20 cellular contexts compared by ENCODE assay signal in the genomic region with DNA sequence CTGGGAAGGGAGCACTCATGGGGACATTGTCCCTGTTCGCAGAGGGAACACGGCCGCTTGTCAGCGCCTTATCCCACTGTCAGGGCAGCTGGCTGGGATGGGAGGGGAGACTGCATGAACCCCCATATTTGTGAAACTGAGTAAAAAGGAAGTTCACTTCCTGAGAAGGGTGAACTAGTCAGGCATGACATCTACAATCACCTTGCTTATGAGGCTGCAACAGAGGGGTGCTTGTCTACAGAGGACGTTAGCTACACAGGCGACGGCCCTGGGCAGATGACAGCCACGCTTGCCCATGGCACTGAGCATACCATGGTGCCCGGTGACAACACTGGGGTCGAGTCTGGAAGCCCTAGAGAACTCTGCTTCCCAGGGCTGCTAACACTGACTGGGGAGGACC. TPM values are rescaled to one million over a fixed set of nuclear protein-coding genes. Genes with fewer than 3 reads are reported as not detected.
DNase-seq lines count a peak whose midpoint lies in the region; ATAC-seq, FAIRE-seq and TF ChIP-seq lines count a peak whose summit lies in the region.
"Had no signal": no experiment of that assay in that cellular context is flagged by ENCODE, and none has a peak within 500 bp of the region (broad histone marks: within the 10 kb centered on the region; RNA-seq: fewer than 3 reads in every experiment).

No MANE protein-coding gene starts in this region.

- no peaks in the 10 kb centered on the region for H3K27me3 ChIP-seq in HepG2 (ENCODE audit: control insufficient read depth in 1 of 2, insufficient read depth in 2 of 2, low read length in 2 of 2)
- no peaks in the 10 kb centered on the region for H3K27me3 ChIP-seq in right lobe of liver

- TF ChIP-seq CTCF in HepG2 (CRISPR knock-in tag; IDR thresholded peaks at IDR 0.05) (no peak), right lobe of liver (IDR thresholded peaks at IDR 0.05) (no peak)

- intact Hi-C loops in HepG2 (cut with micrococcal nuclease; ENCODE audit: unreplicated experiment), result no loop called here
- intact Hi-C loops in right lobe of liver (cut with DNase I), result no loop called here

- no peak overlapping the region for H3K27ac Mint-ChIP-seq in T-helper 17 cell
- H3K27ac Mint-ChIP-seq in stimulated activated naive B cell treated with anti-CD40 and anti-IgM and Interleukin-4, amounts not matched to agents 10 μg/mL and 1 μg/mL and 100 μg/mL, for 72 hours, result no peak overlapping the region

- peaks cover 32% of the 10 kb centered on the region for H3K4me1 Mint-ChIP-seq in T-helper 17 cell
- peaks cover 27 to 41% of the 10 kb centered on the region in 2 donors for H3K4me1 Mint-ChIP-seq in stimulated activated naive B cell treated with anti-CD40 and anti-IgM and Interleukin-4, amounts not matched to agents 10 μg/mL and 1 μg/mL and 100 μg/mL, for 72 hours

- H3K79me2 ChIP-seq in HepG2 (ENCODE audit: insufficient read depth, low read length), result no peaks in the 10 kb centered on the region
- H3K79me2 ChIP-seq: parathyroid adenoma had no signal

- no peak overlapping the region for H3K4me3 Mint-ChIP-seq in T-helper 17 cell
- H3K4me3 Mint-ChIP-seq in stimulated activated naive B cell treated with anti-CD40 and anti-IgM and Interleukin-4, amounts not matched to agents 10 μg/mL and 1 μg/mL and 100 μg/mL, for 72 hours, result no peak overlapping the region

- FAIRE-seq in HepG2 (lab: Jason Lieb, UNC), result no peak
- FAIRE-seq in frontal cortex (lab: Jason Lieb, UNC), result no peak
- FAIRE-seq: RCC 7860 had no signal

- H3K9me3 Mint-ChIP-seq in stimulated activated naive B cell treated with anti-CD40 and anti-IgM and Interleukin-4, amounts not matched to agents 10 μg/mL and 1 μg/mL and 100 μg/mL, for 72 hours, result peaks cover 4 to 7% of the 10 kb centered on the region in 2 donors

- H3K36me3 Mint-ChIP-seq in T-helper 17 cell (ENCODE audit: low read depth), result no peaks in the 10 kb centered on the region
- H3K36me3 Mint-ChIP-seq in stimulated activated naive B cell treated with anti-CD40 and anti-IgM and Interleukin-4, amounts not matched to agents 10 μg/mL and 1 μg/mL and 100 μg/mL, for 72 hours, result peaks cover 6 to 7% of the 10 kb centered on the region in 2 donors

- H3K27me3 Mint-ChIP-seq in T-helper 17 cell, result no peaks in the 10 kb centered on the region
- H3K27me3 Mint-ChIP-seq in stimulated activated naive B cell treated with anti-CD40 and anti-IgM and Interleukin-4, amounts not matched to agents 10 μg/mL and 1 μg/mL and 100 μg/mL, for 72 hours, result no peaks in the 10 kb centered on the region

- H3K9me3 ChIP-seq in HepG2 (ENCODE audit: low read length) (no peaks in the 10 kb centered on the region), right lobe of liver (no peaks in the 10 kb centered on the region), T-helper 17 cell (ENCODE audit: control insufficient read depth, low read length, poor library complexity, severe bottlenecking) (no peaks in the 10 kb centered on the region)
- H3K9me3 ChIP-seq: gastroesophageal sphincter, left ventricle myocardium inferior had no signal

- TF ChIP-seq EP300 in HepG2 (IDR thresholded peaks at IDR 0.05; ENCODE audit: low read depth in 2 of 2, low read length in 2 of 2) (no peak), HepG2 (CRISPR knock-in tag; IDR thresholded peaks at IDR 0.05; ENCODE audit: borderline replicate concordance) (no peak)

- no peak for DNase-seq in HepG2 (ENCODE audit: low spot score)
- DNase-seq in right lobe of liver, result no peak
- no peak for DNase-seq in T-helper 17 cell
- DNase-seq in stimulated activated naive B cell treated with anti-CD40 and anti-IgM and Interleukin-4, amounts not matched to agents 10 μg/mL and 1 μg/mL and 100 μg/mL, for 72 hours, result no peak
- DNase-seq in activated CD8-positive, alpha-beta memory T cell treated with anti-CD3 and anti-CD28 coated beads, Interleukin-2, amount 50 U/mL, for 4 hours, result no peak
- no peak for DNase-seq in DMS153 (lab: John Stamatoyannopoulos, UW)
- no peak for DNase-seq in frontal cortex (ENCODE audit: low spot score in 2 of 2)
- DNase-seq: ACHN; COR-L47; erythroblast; left ventricle myocardium inferior; NCI-H1105 treated with DMSO at 0.1 percent for 48 hours; NCI-H748 treated with DMSO at 0.1 percent for 48 hours; stimulated activated CD4-positive, alpha-beta T cell treated with anti-CD3 and anti-CD28 coated beads, Interleukin-2, amount 100 ng/mL, for 48 hours; substantia nigra had no signal

- ATAC-seq in HepG2 (no peak), right lobe of liver (no peak), HG02852 (IDR thresholded peaks at IDR 0.05; ENCODE audit: unreplicated experiment) (peak; percentile 66), T-helper 17 cell (peak; percentile 55)
- ATAC-seq in stimulated activated naive B cell treated with anti-CD40 and anti-IgM and Interleukin-4, amounts not matched to agents 10 μg/mL and 1 μg/mL and 100 μg/mL, for 72 hours (replicated peaks), result peak; percentile 88 to 90
- ATAC-seq: gastroesophageal sphincter had no signal

- TF ChIP-seq POLR2A in HepG2 (IDR thresholded peaks at IDR 0.05; ENCODE audit: insufficient read depth in 1 of 2, low read depth in 2 of 2, low read length in 2 of 2), result no peak
- TF ChIP-seq POLR2A in right lobe of liver (IDR thresholded peaks at IDR 0.05), result no peak

- CTCF ChIA-PET in HepG2 (lab: Yijun Ruan, JAX; ENCODE audit: low intra/inter-chr PET ratio, low total read pairs), result no interaction called here

- in situ Hi-C loops in HepG2 (cut with HindIII; ENCODE audit: extremely low pct_ligation_motif_present, low pct_unique_long_range_greater_than_20kb), result no loop called here

- no peaks in the 10 kb centered on the region for H4K20me1 ChIP-seq in HepG2 (ENCODE audit: insufficient read depth, low read length)

- POLR2A ChIA-PET in HepG2 (lab: Yijun Ruan, JAX), result interaction anchor here (0.6 to 2.5 kb wide), 2 partner anchors 8 to 46 kb away, joined by 3 to 8 read pairs; a partner anchor contains a TSS

- H3K9ac ChIP-seq in HepG2 (ENCODE audit: insufficient read depth, low read depth, low read length), result no peak overlapping the region
- H3K9ac ChIP-seq: parathyroid adenoma had no signal

- H3K27ac ChIP-seq in HepG2 (ENCODE audit: extremely low read length, insufficient read depth, low read length) (no peak overlapping the region), right lobe of liver (no peak overlapping the region)
- H3K27ac ChIP-seq: gastroesophageal sphincter, left ventricle myocardium inferior, parathyroid adenoma, SK-N-MC had no signal

- TF ChIP-seq RAD21 in HepG2 (CRISPR knock-in tag; IDR thresholded peaks at IDR 0.05), result no peak

- H3K4me1 ChIP-seq in HepG2 (ENCODE audit: insufficient read depth, low read length) (peaks cover 68% of the 10 kb centered on the region), right lobe of liver (no peaks in the 10 kb centered on the region)
- H3K4me1 ChIP-seq: gastroesophageal sphincter, left ventricle myocardium inferior, parathyroid adenoma had no signal

- H3K36me3 ChIP-seq in HepG2 (replicated peaks in 1 of 2; ENCODE audit: control insufficient read depth in 1 of 2, insufficient read depth in 2 of 2, low read length in 2 of 2) (no peaks in the 10 kb centered on the region), right lobe of liver (no peaks in the 10 kb centered on the region)
- H3K36me3 ChIP-seq: gastroesophageal sphincter, left ventricle myocardium inferior had no signal

- H3K4me2 ChIP-seq in HepG2 (ENCODE audit: low read depth, low read length), result no peak overlapping the region

- no peak overlapping the region for H3K4me3 ChIP-seq in HepG2 (replicated peaks in 1 of 3; ENCODE audit: insufficient read depth in 1 of 3, low read depth in 2 of 3, low read length in 3 of 3)
- H3K4me3 ChIP-seq in right lobe of liver, result no peak overlapping the region
- H3K4me3 ChIP-seq: gastroesophageal sphincter, left ventricle myocardium inferior, SK-N-MC had no signal

- no peak overlapping the region for H2AFZ ChIP-seq in HepG2 (ENCODE audit: low read length)
- H2AFZ ChIP-seq: parathyroid adenoma had no signal

- no TSS peak for BruUV-seq in HepG2 (replicated peaks; lab: Mats Ljungman, UMichigan)

- 89% methylated on average over 9 of the region's 10 CpGs for WGBS in HepG2 (ENCODE audit: low lambda C conversion rate)
- WGBS in right lobe of liver (ENCODE audit: insufficient coverage, low coverage, low lambda C conversion rate, missing lambda C conversion rate), result 70% methylated on average over 4 of the region's 10 CpGs

TF ChIP-seq in HepG2, 621 proteins besides CTCF, POLR2A, EP300 and RAD21:
- peak; percentile 26; the same call in 1 of the 2 replicates for TF ChIP-seq ZNF263 (CRISPR knock-in tag; IDR thresholded peaks at IDR 0.05)
- TF ChIP-seq, protein P1, sequence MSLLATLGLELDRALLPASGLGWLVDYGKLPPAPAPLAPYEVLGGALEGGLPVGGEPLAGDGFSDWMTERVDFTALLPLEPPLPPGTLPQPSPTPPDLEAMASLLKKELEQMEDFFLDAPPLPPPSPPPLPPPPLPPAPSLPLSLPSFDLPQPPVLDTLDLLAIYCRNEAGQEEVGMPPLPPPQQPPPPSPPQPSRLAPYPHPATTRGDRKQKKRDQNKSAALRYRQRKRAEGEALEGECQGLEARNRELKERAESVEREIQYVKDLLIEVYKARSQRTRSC (CRISPR knock-in tag; IDR thresholded peaks at IDR 0.05; ENCODE audit: low read depth), result no peak

RNA-seq across cellular contexts. Expression of a gene that starts 46.0 kb away (rescaled TPM):
- total RNA-seq in HepG2 (2016; rRNA removed; fragmentation: Illumina TruSeq; extraction: Trizol) (10.8 and 15.0 TPM in 2 replicates), right lobe of liver (10 to 100 TPM in 1 of 6 experiments, 1 to 10 TPM in 5; 3.7 to 10.7 (median 6.8) TPM), T-helper 17 cell (10 to 100 TPM; 35.1 to 47.2 TPM), frontal cortex (16.3 TPM)
- 1.8 and 2.0 TPM in 2 replicates for total RNA-seq in HepG2 (2016; cell fraction: cytosol; rRNA removed; fragmentation: Illumina TruSeq; extraction: Trizol; ENCODE audit: low read depth)
- 10.8 and 15.2 TPM in 2 replicates for total RNA-seq in HepG2 (2016; cell fraction: insoluble cytoplasmic fraction; rRNA removed; fragmentation: Illumina TruSeq; extraction: Trizol)
- 3.6 and 4.1 TPM in 2 replicates for total RNA-seq in HepG2 (2016; cell fraction: membrane; rRNA removed; fragmentation: Illumina TruSeq; extraction: Trizol)
- 20.9 and 24.0 TPM in 2 replicates for total RNA-seq in HepG2 (2016; cell fraction: nucleus; rRNA removed; fragmentation: Illumina TruSeq; extraction: Trizol)
- polyA plus RNA-seq in HepG2 (2011; rRNA removed), result 15.7 and 16.8 TPM in 2 replicates
- polyA plus RNA-seq in HepG2 (2011; cell fraction: cytosol; rRNA removed), result 8.4 and 9.9 TPM in 2 replicates
- 61.8 and 62.8 TPM in 2 replicates for polyA plus RNA-seq in HepG2 (2011; cell fraction: nucleus; rRNA removed)
- 16.1 and 18.5 TPM in 2 replicates for polyA plus RNA-seq in HepG2 (2012)
- 0.14 and 0.46 TPM in 2 replicates for polyA plus RNA-seq in HepG2 (2016; cell fraction: cytosol; fragmentation: Illumina TruSeq; extraction: Trizol; ENCODE audit: low read depth)
- polyA plus RNA-seq in HepG2 (2016; cell fraction: insoluble cytoplasmic fraction; fragmentation: Illumina TruSeq; extraction: Trizol; ENCODE audit: low read depth), result 7.0 and 7.1 TPM in 2 replicates
- 1.5 and 1.6 TPM in 2 replicates for polyA plus RNA-seq in HepG2 (2016; cell fraction: membrane; fragmentation: Illumina TruSeq; extraction: Trizol; ENCODE audit: low read depth)
- 19.4 and 21.7 TPM in 2 replicates for polyA plus RNA-seq in HepG2 (2016; cell fraction: nucleus; fragmentation: Illumina TruSeq; extraction: Trizol; ENCODE audit: insufficient read depth, low read depth)
- 4.4 and 44.0 TPM in 2 replicates for polyA minus RNA-seq in HepG2 (2011; rRNA and poly(A)+ RNA removed; ENCODE audit: low replicate concordance)
- 30.4 and 36.9 TPM in 2 replicates for polyA minus RNA-seq in HepG2 (2011; cell fraction: cytosol; rRNA and poly(A)+ RNA removed)
- 140 TPM in 2 replicates for polyA minus RNA-seq in HepG2 (2011; cell fraction: nucleus; rRNA and poly(A)+ RNA removed)

Comparison
In these comparisons a context has a peak if more than half of its experiments do, and no peak if none do; other contexts are left out.
1. ATAC-seq: peak in HG02852 (single experiment), T-helper 17 cell (single experiment) and stimulated activated naive B cell treated with anti-CD40 and anti-IgM and Interleukin-4, amounts not matched to agents 10 μg/mL and 1 μg/mL and 100 μg/mL, for 72 hours (2 of 2); none in HepG2 (single experiment) and right lobe of liver (0 of 4).